In genomic region chr10:73774637-73775036, GRCh38 we compare ENCODE assay signal across 8 cellular contexts. TPM values are rescaled to one million over a fixed set of nuclear protein-coding genes. Genes with fewer than 3 reads are reported as not detected.
A peak's percentile ranks its signal among the peaks of the same experiment; 100 is the strongest.
DNase-seq lines count a peak whose midpoint lies in the region; ATAC-seq and TF ChIP-seq lines count a peak whose summit lies in the region.

No MANE protein-coding gene starts in this region.

- no peak for DNase-seq in AG04450 (ENCODE audit: low read depth, low spot score)
- DNase-seq in kidney tubule cell (ENCODE audit: low spot score): peak; percentile 49
- no peak for DNase-seq in prostate gland (ENCODE audit: low spot score)
- DNase-seq in posterior cingulate gyrus: no peak

- intact Hi-C loops in prostate gland (cut with DNase I) (no loop called here), posterior cingulate gyrus (cut with DNase I) (no loop called here)

- H3K4me3 ChIP-seq in AG04450 (ENCODE audit: low read depth, low read length): peak overlapping the region; percentile 80
- H3K4me3 ChIP-seq in GM12875 (ENCODE audit: low read depth, low read length): peak overlapping the region; percentile 87
- peak overlapping the region; percentile 78 for H3K4me3 ChIP-seq in WI38 (ENCODE audit: low read depth, low read length)
- H3K4me3 ChIP-seq in prostate gland: no peak overlapping the region

- H3K27ac ChIP-seq in AG04450 (ENCODE audit: low read depth, low read length) (no peak overlapping the region), prostate gland (no peak overlapping the region)

- TF ChIP-seq CTCF in AG04450 (IDR thresholded peaks at IDR 0.05; ENCODE audit: low read depth, low read length): no peak
- TF ChIP-seq CTCF in GM12875 (IDR thresholded peaks at IDR 0.05; ENCODE audit: borderline replicate concordance, insufficient read depth, low read depth, low read length): no peak
- TF ChIP-seq CTCF in WI38 (IDR thresholded peaks at IDR 0.05; ENCODE audit: low read depth, low read length): no peak
- no peak for TF ChIP-seq CTCF in prostate gland (IDR thresholded peaks at IDR 0.05)

- H3K4me1 ChIP-seq in prostate gland (replicated peaks): peaks cover 9% of the 10 kb centered on the region

- H3K36me3 ChIP-seq in prostate gland: peaks cover 0 to 10% of the 10 kb centered on the region in 2 donors

- CTCF ChIA-PET in AG04450 (lab: Charles Lee): no interaction called here

- no peak for TF ChIP-seq POLR2A in prostate gland (IDR thresholded peaks at IDR 0.05)

- POLR2A ChIA-PET in AG04450 (lab: Yijun Ruan, JAX): no interaction called here

- ATAC-seq in HG02884 (IDR thresholded peaks at IDR 0.05; ENCODE audit: unreplicated experiment) (no peak), HG03521 (IDR thresholded peaks at IDR 0.05; ENCODE audit: unreplicated experiment) (no peak)

- H3K9me3 ChIP-seq in AG04450 (ENCODE audit: control insufficient read depth, insufficient read depth, low read length) (no peaks in the 10 kb centered on the region; the same call in 1 of the 2 replicates), prostate gland (no peaks in the 10 kb centered on the region)

- H3K27me3 ChIP-seq in AG04450 (ENCODE audit: control insufficient read depth, insufficient read depth, low read length) (no peaks in the 10 kb centered on the region), prostate gland (replicated peaks; ENCODE audit: insufficient read depth) (no peaks in the 10 kb centered on the region)

- WGBS in prostate gland: 42% methylated on average over 5 of the region's 5 CpGs

RNA-seq across cellular contexts. Expression of gene CHCHD1, which starts 7.2 kb away (rescaled TPM):
- polyA plus RNA-seq in AG04450 (2011; rRNA removed): 31.2 and 45.4 TPM in 2 replicates
- polyA minus RNA-seq in AG04450 (2011; rRNA and poly(A)+ RNA removed): 4.0 and 5.2 TPM in 2 replicates
- total RNA-seq in prostate gland: 10 to 100 TPM; 33.2 to 55.6 TPM

RNA-seq across cellular contexts. Expression of gene ZSWIM8, which starts 10.8 kb away (rescaled TPM):
- polyA plus RNA-seq in AG04450 (2011; rRNA removed): 44.2 and 58.3 TPM in 2 replicates
- 85.9 and 106 TPM in 2 replicates for polyA minus RNA-seq in AG04450 (2011; rRNA and poly(A)+ RNA removed)
- total RNA-seq in prostate gland: 100 to 1,000 TPM in 1 of 2 donors, 10 to 100 TPM in 1; 80.6 to 246 TPM

RNA-seq across cellular contexts. Expression of gene SEC24C, which starts 30.5 kb away (rescaled TPM):
- 86.9 and 97.4 TPM in 2 replicates for polyA plus RNA-seq in AG04450 (2011; rRNA removed)
- polyA minus RNA-seq in AG04450 (2011; rRNA and poly(A)+ RNA removed): 141 and 180 TPM in 2 replicates
- 10 to 100 TPM; 80.7 to 87.6 TPM for total RNA-seq in prostate gland

RNA-seq across cellular contexts. Expression of gene NDST2, which starts 36.8 kb away (rescaled TPM):
- polyA plus RNA-seq in AG04450 (2011; rRNA removed): 11.4 and 13.2 TPM in 2 replicates
- 15.7 and 16.1 TPM in 2 replicates for polyA minus RNA-seq in AG04450 (2011; rRNA and poly(A)+ RNA removed)
- total RNA-seq in prostate gland: 10 to 100 TPM; 39.7 to 57.4 TPM

Comparison
In these comparisons a context has a peak if more than half of its experiments do, and no peak if none do; other contexts are left out.
1. H3K4me3 ChIP-seq: peak in AG04450 (single experiment), GM12875 (single experiment) and WI38 (single experiment); none in prostate gland (0 of 2).